1 cellular context compared by ENCODE assay signal in genomic region chr2:37560241-37560848, GRCh38.
A peak's percentile ranks its signal among the peaks of the same experiment; 100 is the strongest.
TF ChIP-seq lines count a peak whose summit lies in the region.

No MANE protein-coding gene starts in this region.

TF ChIP-seq in GM12878, 131 proteins besides CTCF, POLR2A, EP300 and RAD21 (continued from another document):
- TF ChIP-seq ZBTB40 (IDR thresholded peaks at IDR 0.05; ENCODE audit: borderline replicate concordance) (no peak), WRNIP1 (IDR thresholded peaks at IDR 0.05; ENCODE audit: borderline replicate concordance, low read depth, low read length) (no peak), ZNF687 (IDR thresholded peaks at IDR 0.05) (peak; percentile 65), SREBF1 (IDR thresholded peaks at IDR 0.05; ENCODE audit: low read length) (no peak)
- TF ChIP-seq, protein P1, sequence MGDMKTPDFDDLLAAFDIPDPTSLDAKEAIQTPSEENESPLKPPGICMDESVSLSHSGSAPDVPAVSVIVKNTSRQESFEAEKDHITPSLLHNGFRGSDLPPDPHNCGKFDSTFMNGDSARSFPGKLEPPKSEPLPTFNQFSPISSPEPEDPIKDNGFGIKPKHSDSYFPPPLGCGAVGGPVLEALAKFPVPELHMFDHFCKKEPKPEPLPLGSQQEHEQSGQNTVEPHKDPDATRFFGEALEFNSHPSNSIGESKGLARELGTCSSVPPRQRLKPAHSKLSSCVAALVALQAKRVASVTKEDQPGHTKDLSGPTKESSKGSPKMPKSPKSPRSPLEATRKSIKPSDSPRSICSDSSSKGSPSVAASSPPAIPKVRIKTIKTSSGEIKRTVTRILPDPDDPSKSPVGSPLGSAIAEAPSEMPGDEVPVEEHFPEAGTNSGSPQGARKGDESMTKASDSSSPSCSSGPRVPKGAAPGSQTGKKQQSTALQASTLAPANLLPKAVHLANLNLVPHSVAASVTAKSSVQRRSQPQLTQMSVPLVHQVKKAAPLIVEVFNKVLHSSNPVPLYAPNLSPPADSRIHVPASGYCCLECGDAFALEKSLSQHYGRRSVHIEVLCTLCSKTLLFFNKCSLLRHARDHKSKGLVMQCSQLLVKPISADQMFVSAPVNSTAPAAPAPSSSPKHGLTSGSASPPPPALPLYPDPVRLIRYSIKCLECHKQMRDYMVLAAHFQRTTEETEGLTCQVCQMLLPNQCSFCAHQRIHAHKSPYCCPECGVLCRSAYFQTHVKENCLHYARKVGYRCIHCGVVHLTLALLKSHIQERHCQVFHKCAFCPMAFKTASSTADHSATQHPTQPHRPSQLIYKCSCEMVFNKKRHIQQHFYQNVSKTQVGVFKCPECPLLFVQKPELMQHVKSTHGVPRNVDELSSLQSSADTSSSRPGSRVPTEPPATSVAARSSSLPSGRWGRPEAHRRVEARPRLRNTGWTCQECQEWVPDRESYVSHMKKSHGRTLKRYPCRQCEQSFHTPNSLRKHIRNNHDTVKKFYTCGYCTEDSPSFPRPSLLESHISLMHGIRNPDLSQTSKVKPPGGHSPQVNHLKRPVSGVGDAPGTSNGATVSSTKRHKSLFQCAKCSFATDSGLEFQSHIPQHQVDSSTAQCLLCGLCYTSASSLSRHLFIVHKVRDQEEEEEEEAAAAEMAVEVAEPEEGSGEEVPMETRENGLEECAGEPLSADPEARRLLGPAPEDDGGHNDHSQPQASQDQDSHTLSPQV (IDR thresholded peaks at IDR 0.05) = peak; percentile 70; the same call in 1 of the 2 replicates
